1 cellular context compared by ENCODE assay signal in the genomic region with DNA sequence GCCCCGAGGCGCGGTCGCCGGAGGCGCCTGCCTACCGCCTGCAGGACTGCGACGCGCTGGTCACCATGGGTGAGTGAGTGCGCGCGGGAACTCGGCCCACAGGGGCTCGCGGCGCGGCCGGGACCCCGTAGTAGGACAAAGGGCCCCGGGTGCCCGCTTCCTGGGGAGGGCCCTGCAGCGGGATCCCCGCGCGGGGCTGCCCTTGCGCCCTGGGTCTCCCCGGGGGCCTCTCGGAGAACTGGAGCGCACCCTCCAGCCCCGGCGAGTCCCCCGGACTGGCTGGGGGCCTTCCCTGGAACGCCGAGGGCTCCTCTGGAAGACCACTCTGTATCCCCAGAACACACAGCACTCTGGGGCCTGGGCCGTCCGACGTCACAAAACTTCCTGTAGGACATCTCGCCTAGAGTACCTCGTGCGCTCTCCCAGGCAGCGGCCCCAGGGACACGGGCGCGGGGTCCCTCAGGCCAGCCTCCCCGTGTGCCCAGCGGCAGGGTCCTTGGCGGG.
TF ChIP-seq lines count a peak whose summit lies in the region.

No MANE protein-coding gene starts in this region.

TF ChIP-seq in A549, 52 proteins besides CTCF, POLR2A, EP300 and RAD21 (continued from another document):
- TF ChIP-seq, protein P1, sequence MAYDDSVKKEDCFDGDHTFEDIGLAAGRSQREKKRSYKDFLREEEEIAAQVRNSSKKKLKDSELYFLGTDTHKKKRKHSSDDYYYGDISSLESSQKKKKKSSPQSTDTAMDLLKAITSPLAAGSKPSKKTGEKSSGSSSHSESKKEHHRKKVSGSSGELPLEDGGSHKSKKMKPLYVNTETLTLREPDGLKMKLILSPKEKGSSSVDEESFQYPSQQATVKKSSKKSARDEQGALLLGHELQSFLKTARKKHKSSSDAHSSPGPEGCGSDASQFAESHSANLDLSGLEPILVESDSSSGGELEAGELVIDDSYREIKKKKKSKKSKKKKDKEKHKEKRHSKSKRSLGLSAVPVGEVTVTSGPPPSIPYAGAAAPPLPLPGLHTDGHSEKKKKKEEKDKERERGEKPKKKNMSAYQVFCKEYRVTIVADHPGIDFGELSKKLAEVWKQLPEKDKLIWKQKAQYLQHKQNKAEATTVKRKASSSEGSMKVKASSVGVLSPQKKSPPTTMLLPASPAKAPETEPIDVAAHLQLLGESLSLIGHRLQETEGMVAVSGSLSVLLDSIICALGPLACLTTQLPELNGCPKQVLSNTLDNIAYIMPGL (CRISPR knock-in tag; IDR thresholded peaks at IDR 0.05; ENCODE audit: borderline replicate concordance), result no peak
- TF ChIP-seq EHMT2 (IDR thresholded peaks at IDR 0.05; ENCODE audit: low read depth), result no peak
- TF ChIP-seq, protein P2, sequence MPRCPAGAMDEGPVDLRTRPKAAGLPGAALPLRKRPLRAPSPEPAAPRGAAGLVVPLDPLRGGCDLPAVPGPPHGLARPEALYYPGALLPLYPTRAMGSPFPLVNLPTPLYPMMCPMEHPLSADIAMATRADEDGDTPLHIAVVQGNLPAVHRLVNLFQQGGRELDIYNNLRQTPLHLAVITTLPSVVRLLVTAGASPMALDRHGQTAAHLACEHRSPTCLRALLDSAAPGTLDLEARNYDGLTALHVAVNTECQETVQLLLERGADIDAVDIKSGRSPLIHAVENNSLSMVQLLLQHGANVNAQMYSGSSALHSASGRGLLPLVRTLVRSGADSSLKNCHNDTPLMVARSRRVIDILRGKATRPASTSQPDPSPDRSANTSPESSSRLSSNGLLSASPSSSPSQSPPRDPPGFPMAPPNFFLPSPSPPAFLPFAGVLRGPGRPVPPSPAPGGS (IDR thresholded peaks at IDR 0.05), result no peak
